8 cellular contexts compared by ENCODE assay signal in genomic region chr1:206739411-206740076, GRCh38. TPM values are rescaled to one million over a fixed set of nuclear protein-coding genes. Genes with fewer than 3 reads are reported as not detected.
A peak's percentile ranks its signal among the peaks of the same experiment; 100 is the strongest.
DNase-seq lines count a peak whose midpoint lies in the region; ATAC-seq and TF ChIP-seq lines count a peak whose summit lies in the region.

No MANE protein-coding gene starts in this region.

- 33 to 44% methylated on average over 5 of the region's 5 CpGs for WGBS in lower leg skin, 2 donors

- no peaks in the 10 kb centered on the region for H3K27me3 Mint-ChIP-seq in CD8-positive, alpha-beta memory T cell
- H3K27me3 Mint-ChIP-seq in naive B cell, result no peaks in the 10 kb centered on the region

- peaks cover 72% of the 10 kb centered on the region for H3K4me1 ChIP-seq in CD8-positive, alpha-beta memory T cell (ENCODE audit: insufficient read depth, low read length)

- TF ChIP-seq POLR2A in GM19193 (IDR thresholded peaks at IDR 0.05; ENCODE audit: extremely low read depth, insufficient read depth, insufficient read length), result peak; percentile 79
- TF ChIP-seq POLR2A in lower leg skin (IDR thresholded peaks at IDR 0.05), result no peak

- peak; percentile 83 for ATAC-seq in HG03095 (IDR thresholded peaks at IDR 0.05; ENCODE audit: unreplicated experiment)
- ATAC-seq in naive B cell (ENCODE audit: low read depth in 2 of 2), result peak; percentile 74

- no peaks in the 10 kb centered on the region for H3K9me3 Mint-ChIP-seq in CD8-positive, alpha-beta memory T cell
- no peaks in the 10 kb centered on the region for H3K9me3 Mint-ChIP-seq in naive B cell

- H3K36me3 ChIP-seq in CD8-positive, alpha-beta memory T cell (ENCODE audit: insufficient read depth, low read length), result no peaks in the 10 kb centered on the region

- H3K36me3 Mint-ChIP-seq in CD8-positive, alpha-beta memory T cell, result peaks cover 0 to 8% (median 0%) of the 10 kb centered on the region in 3 donors
- H3K36me3 Mint-ChIP-seq in naive B cell, result no peaks in the 10 kb centered on the region

- CTCF ChIA-PET in CD8-positive, alpha-beta memory T cell (lab: Charles Lee), result interaction anchor here (0.8 to 2.1 kb wide), 11 partner anchors 9 to 243 kb away, joined by 3 to 8 read pairs (median 4); no protein-coding TSS in a partner anchor

- H3K9me3 ChIP-seq in CD8-positive, alpha-beta memory T cell (ENCODE audit: low read length), result no peaks in the 10 kb centered on the region

- no peaks in the 10 kb centered on the region for H3K27me3 ChIP-seq in CD8-positive, alpha-beta memory T cell (ENCODE audit: insufficient read depth, low read length, poor library complexity, severe bottlenecking)

- POLR2A ChIA-PET in CD8-positive, alpha-beta memory T cell (lab: Charles Lee), result interaction anchor here (0.6 to 1.2 kb wide), 2 partner anchors 169 to 182 kb away, joined by 3 to 4 read pairs; no protein-coding TSS in a partner anchor

- no peak overlapping the region for H3K4me3 ChIP-seq in CD8-positive, alpha-beta memory T cell (ENCODE audit: low read length)
- no peak overlapping the region for H3K4me3 ChIP-seq in lower leg skin (ENCODE audit: low read depth, poor library complexity, severe bottlenecking)

- no peak for TF ChIP-seq CTCF in lower leg skin (IDR thresholded peaks at IDR 0.05)

- intact Hi-C loops in lower leg skin (cut with DNase I; ENCODE audit: low total_unique reads), result no loop called here

- no peak overlapping the region for H3K27ac ChIP-seq in CD8-positive, alpha-beta memory T cell (ENCODE audit: low read depth, low read length)

- peak in 1 of 5 donors; percentile 59 for DNase-seq in CD8-positive, alpha-beta memory T cell
- peak; percentile 84 for DNase-seq in SKM-1 treated with dmso at 0.1 percent for 144 hours (lab: John Stamatoyannopoulos, UW; ENCODE audit: unreplicated experiment)
- peak; percentile 32 for DNase-seq in naive B cell
- DNase-seq in middle frontal gyrus (ENCODE audit: extremely low spot score, low spot score), result no peak
- DNase-seq in lower leg skin (ENCODE audit: low spot score in 2 of 2), result no peak
- no peak for DNase-seq in NCI-H187 treated with DMSO at 0.1 percent for 48 hours (lab: John Stamatoyannopoulos, UW)

- peak overlapping the region; percentile 14 to 79 (median 71) for H3K4me3 Mint-ChIP-seq in CD8-positive, alpha-beta memory T cell
- peak overlapping the region in 5 of 8 donors; percentile 13 to 62 (median 31) for H3K4me3 Mint-ChIP-seq in naive B cell

- H3K4me1 Mint-ChIP-seq in CD8-positive, alpha-beta memory T cell, result peaks cover 74 to 92% (median 87%) of the 10 kb centered on the region in 3 donors
- peaks cover 30 to 54% (median 39%) of the 10 kb centered on the region in 3 donors for H3K4me1 Mint-ChIP-seq in naive B cell

- H3K27ac Mint-ChIP-seq in CD8-positive, alpha-beta memory T cell, result peak overlapping the region; percentile 73 to 98 (median 92)
- peak overlapping the region in 5 of 6 donors; percentile 2 to 74 (median 7) for H3K27ac Mint-ChIP-seq in naive B cell

RNA-seq across cellular contexts. Expression of gene IL19, which starts 31.0 kb away (rescaled TPM):
- total RNA-seq in CD8-positive, alpha-beta memory T cell, result not detected
- polyA plus RNA-seq in CD8-positive, alpha-beta memory T cell, result not detected
- polyA plus RNA-seq in naive B cell (ENCODE audit: low read depth in 6 of 6), result not detected
- not detected for total RNA-seq in lower leg skin

RNA-seq across cellular contexts. Expression of gene IL10, which starts 32.8 kb away (rescaled TPM):
- total RNA-seq in CD8-positive, alpha-beta memory T cell, result 1 to 10 TPM; 7.6 TPM
- 0.33 TPM for polyA plus RNA-seq in CD8-positive, alpha-beta memory T cell
- under 1 TPM in 2 of 6 donors, not detected in 4; 0.17 to 0.31 TPM for polyA plus RNA-seq in naive B cell (ENCODE audit: low read depth in 6 of 6)
- under 1 TPM in 2 of 4 donors, not detected in 2; 0.32 to 0.72 TPM for total RNA-seq in lower leg skin

RNA-seq across cellular contexts. Expression of gene MAPKAPK2, which starts 54.8 kb away (rescaled TPM):
- 10 to 100 TPM; 78.4 to 79.1 TPM for total RNA-seq in CD8-positive, alpha-beta memory T cell
- polyA plus RNA-seq in CD8-positive, alpha-beta memory T cell, result 5.0 TPM
- polyA plus RNA-seq in naive B cell (ENCODE audit: low read depth in 6 of 6), result 1 to 10 TPM; 1.7 to 3.6 (median 2.8) TPM
- 10 to 100 TPM; 40.0 to 62.4 (median 52.4) TPM for total RNA-seq in lower leg skin

Comparison
In these comparisons a context has a peak if more than half of its experiments do, and no peak if none do; other contexts are left out.
1. DNase-seq: peak in SKM-1 treated with dmso at 0.1 percent for 144 hours (single experiment) and naive B cell (single experiment); none in middle frontal gyrus (single experiment), lower leg skin (0 of 2) and NCI-H187 treated with DMSO at 0.1 percent for 48 hours (single experiment).
2. RNA of gene IL10, which starts 32.8 kb away (total RNA-seq): 7.6 TPM in CD8-positive, alpha-beta memory T cell; 0.32 to 0.72 TPM in lower leg skin; every median in the first group is over 4 times any median in the second.